ENCODE assay signal across 30 cellular contexts in genomic region chr6:161365633-161366032, GRCh38.
"Had no signal": no experiment of that assay in that cellular context is flagged by ENCODE, and none has a peak within 500 bp of the region (broad histone marks: within the 10 kb centered on the region; RNA-seq: fewer than 3 reads in every experiment).

No MANE protein-coding gene starts in this region.

- H3K36me3 ChIP-seq: Peyer's patch, SJSA1 had no signal

- H3K27ac ChIP-seq: KMS-11, Peyer's patch, SJSA1 had no signal

- ATAC-seq: PC-3 had no signal

- H3K9ac ChIP-seq: KMS-11, SK-N-SH had no signal

- H3K4me1 ChIP-seq: Peyer's patch, SJSA1 had no signal

- H3K9me3 ChIP-seq: SK-N-SH had no signal

- H3K4me3 ChIP-seq: Peyer's patch, SJSA1 had no signal

- DNase-seq: Karpas-422, KBM-7, MM.1S, NCI-H1092, NCI-H1105, NCI-H1417 treated with DMSO at 0.1 percent for 48 hours, NCI-H1436 treated with DMSO at 0.1 percent for 48 hours, NCI-H1694 treated with DMSO at 0.1 percent for 48 hours, NCI-H187 treated with DMSO at 0.1 percent for 48 hours, NCI-H2029, NCI-H2081 treated with DMSO at 0.1 percent for 48 hours, NCI-H2107, NCI-H2171, NCI-H226, NCI-H446 treated with DMSO at 0.1 percent for 48 hours, NCI-H510A, NCI-H524, NCI-H526, NCI-H69, NCI-H748 treated with DMSO at 0.1 percent for 48 hours, NCI-H82, OCI-M1, PC-3, Peyer's patch, Right ventricle myocardium superior, RPMI8226, SHP77 treated with DMSO at 0.1 percent for 48 hours, SK-N-SH had no signal

- H3K27me3 ChIP-seq: Peyer's patch, SJSA1 had no signal
